Comparison of ENCODE assay signal across 1 cellular context in the genomic region with DNA sequence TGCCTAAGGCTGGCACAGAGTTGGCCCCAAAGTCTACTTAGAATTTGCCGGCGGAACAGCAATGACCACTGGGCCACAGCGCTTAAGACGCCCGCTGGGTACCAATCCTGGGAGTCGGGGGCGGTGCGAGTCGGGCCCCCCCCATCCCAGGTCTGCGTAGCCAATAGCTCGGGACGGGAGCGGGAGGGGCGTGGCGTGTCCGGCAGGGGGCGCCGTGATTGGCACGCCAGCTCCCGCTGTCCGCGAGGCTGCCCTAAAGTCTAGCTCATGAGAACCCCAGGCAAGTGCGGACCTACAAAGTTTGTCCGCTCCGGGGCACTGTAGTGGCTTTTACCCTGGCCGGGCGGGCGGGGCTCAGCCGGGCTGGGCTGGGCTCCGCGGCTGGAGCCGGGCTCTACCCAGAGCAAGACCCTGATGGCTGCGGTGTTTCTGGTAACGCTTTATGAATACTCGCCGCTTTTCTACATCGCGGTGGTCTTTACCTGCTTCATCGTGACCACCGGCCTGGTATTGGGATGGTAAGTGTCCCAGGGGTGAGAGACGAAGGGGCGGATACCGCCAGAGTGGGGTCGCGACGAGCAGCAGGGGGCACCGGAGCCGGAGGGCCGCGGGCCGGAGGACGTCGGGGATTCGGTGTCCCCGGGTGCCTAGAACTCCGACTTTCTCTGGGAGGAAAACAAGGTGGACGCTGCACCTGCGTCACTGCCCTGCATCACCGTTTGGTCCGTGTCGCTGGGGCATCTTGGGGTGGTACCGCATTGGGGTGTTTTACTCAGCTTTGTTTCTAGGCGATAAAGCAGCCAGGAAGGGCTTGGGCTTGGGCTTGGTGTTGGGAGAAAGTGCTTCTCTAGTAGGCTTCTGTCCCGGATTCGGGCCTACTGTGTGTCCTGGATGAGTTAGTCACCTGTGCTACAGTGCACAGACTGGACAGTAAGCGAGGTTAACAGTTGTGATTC.
TF ChIP-seq lines count a peak whose summit lies in the region.

A gene with protein sequence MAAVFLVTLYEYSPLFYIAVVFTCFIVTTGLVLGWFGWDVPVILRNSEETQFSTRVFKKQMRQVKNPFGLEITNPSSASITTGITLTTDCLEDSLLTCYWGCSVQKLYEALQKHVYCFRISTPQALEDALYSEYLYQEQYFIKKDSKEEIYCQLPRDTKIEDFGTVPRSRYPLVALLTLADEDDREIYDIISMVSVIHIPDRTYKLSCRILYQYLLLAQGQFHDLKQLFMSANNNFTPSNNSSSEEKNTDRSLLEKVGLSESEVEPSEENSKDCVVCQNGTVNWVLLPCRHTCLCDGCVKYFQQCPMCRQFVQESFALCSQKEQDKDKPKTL (plus strand): TSS at position 361 of the 956 bp plus-strand sequence. CDS start 54 bp downstream, at position 415.

TF ChIP-seq in HEK293, 187 proteins besides CTCF, POLR2A, EP300 and RAD21 (continued from another document):
- TF ChIP-seq ZNF274 (IDR thresholded peaks at IDR 0.05; ENCODE audit: low read length): no peak
- TF ChIP-seq ZNF274 (tag by site-specific recombination; IDR thresholded peaks at IDR 0.05; ENCODE audit: borderline replicate concordance): no peak
- 0 out of 2 replicates have a peak, but pooled peaks have one; percentile 12 for TF ChIP-seq KLF1 (tag by site-specific recombination; IDR thresholded peaks at IDR 0.05)
- peak; percentile 51; the same call in 1 of the 2 replicates for TF ChIP-seq ZBTB20 (tag by site-specific recombination; IDR thresholded peaks at IDR 0.05)
- TF ChIP-seq KLF10 (tag by site-specific recombination; IDR thresholded peaks at IDR 0.05): peak; percentile 36; the same call in 1 of the 2 replicates
- peak; percentile 60; the same call in 1 of the 2 replicates for TF ChIP-seq SP7 (tag by site-specific recombination; IDR thresholded peaks at IDR 0.05)
- no peak for TF ChIP-seq ZNF473 (tag by site-specific recombination; IDR thresholded peaks at IDR 0.05)
- TF ChIP-seq ZFP41 (tag by site-specific recombination; IDR thresholded peaks at IDR 0.05; ENCODE audit: borderline replicate concordance): no peak
- peak; percentile 69 for TF ChIP-seq ZNF335 (tag by site-specific recombination; conservative IDR thresholded peaks at IDR 0.05)
- TF ChIP-seq, protein P1, sequence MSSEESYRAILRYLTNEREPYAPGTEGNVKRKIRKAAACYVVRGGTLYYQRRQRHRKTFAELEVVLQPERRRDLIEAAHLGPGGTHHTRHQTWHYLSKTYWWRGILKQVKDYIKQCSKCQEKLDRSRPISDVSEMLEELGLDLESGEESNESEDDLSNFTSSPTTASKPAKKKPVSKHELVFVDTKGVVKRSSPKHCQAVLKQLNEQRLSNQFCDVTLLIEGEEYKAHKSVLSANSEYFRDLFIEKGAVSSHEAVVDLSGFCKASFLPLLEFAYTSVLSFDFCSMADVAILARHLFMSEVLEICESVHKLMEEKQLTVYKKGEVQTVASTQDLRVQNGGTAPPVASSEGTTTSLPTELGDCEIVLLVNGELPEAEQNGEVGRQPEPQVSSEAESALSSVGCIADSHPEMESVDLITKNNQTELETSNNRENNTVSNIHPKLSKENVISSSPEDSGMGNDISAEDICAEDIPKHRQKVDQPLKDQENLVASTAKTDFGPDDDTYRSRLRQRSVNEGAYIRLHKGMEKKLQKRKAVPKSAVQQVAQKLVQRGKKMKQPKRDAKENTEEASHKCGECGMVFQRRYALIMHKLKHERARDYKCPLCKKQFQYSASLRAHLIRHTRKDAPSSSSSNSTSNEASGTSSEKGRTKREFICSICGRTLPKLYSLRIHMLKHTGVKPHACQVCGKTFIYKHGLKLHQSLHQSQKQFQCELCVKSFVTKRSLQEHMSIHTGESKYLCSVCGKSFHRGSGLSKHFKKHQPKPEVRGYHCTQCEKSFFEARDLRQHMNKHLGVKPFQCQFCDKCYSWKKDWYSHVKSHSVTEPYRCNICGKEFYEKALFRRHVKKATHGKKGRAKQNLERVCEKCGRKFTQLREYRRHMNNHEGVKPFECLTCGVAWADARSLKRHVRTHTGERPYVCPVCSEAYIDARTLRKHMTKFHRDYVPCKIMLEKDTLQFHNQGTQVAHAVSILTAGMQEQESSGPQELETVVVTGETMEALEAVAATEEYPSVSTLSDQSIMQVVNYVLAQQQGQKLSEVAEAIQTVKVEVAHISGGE (tag by site-specific recombination; conservative IDR thresholded peaks at IDR 0.05; ENCODE audit: low read depth): 0 out of 2 replicates have a peak, but pooled peaks have one; percentile 11
- peak; percentile 68; the same call in 1 of the 2 replicates for TF ChIP-seq KLF9 (tag by site-specific recombination; IDR thresholded peaks at IDR 0.05; ENCODE audit: low read depth)
- TF ChIP-seq PRDM1 (tag by site-specific recombination; IDR thresholded peaks at IDR 0.05): peak; percentile 27; the same call in 1 of the 2 replicates
- TF ChIP-seq WT1 (tag by site-specific recombination; IDR thresholded peaks at IDR 0.05): 0 out of 2 replicates have a peak, but pooled peaks have one; percentile 19
- TF ChIP-seq ZIC2 (tag by site-specific recombination; IDR thresholded peaks at IDR 0.05): peak; percentile 62
- TF ChIP-seq, protein P2, sequence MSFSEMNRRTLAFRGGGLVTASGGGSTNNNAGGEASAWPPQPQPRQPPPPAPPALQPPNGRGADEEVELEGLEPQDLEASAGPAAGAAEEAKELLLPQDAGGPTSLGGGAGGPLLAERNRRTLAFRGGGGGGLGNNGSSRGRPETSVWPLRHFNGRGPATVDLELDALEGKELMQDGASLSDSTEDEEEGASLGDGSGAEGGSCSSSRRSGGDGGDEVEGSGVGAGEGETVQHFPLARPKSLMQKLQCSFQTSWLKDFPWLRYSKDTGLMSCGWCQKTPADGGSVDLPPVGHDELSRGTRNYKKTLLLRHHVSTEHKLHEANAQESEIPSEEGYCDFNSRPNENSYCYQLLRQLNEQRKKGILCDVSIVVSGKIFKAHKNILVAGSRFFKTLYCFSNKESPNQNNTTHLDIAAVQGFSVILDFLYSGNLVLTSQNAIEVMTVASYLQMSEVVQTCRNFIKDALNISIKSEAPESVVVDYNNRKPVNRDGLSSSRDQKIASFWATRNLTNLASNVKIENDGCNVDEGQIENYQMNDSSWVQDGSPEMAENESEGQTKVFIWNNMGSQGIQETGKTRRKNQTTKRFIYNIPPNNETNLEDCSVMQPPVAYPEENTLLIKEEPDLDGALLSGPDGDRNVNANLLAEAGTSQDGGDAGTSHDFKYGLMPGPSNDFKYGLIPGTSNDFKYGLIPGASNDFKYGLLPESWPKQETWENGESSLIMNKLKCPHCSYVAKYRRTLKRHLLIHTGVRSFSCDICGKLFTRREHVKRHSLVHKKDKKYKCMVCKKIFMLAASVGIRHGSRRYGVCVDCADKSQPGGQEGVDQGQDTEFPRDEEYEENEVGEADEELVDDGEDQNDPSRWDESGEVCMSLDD (tag by site-specific recombination; IDR thresholded peaks at IDR 0.05): peak; percentile 82
- TF ChIP-seq, protein P3, sequence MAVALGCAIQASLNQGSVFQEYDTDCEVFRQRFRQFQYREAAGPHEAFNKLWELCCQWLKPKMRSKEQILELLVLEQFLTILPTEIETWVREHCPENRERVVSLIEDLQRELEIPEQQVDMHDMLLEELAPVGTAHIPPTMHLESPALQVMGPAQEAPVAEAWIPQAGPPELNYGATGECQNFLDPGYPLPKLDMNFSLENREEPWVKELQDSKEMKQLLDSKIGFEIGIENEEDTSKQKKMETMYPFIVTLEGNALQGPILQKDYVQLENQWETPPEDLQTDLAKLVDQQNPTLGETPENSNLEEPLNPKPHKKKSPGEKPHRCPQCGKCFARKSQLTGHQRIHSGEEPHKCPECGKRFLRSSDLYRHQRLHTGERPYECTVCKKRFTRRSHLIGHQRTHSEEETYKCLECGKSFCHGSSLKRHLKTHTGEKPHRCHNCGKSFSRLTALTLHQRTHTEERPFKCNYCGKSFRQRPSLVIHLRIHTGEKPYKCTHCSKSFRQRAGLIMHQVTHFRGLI (tag by site-specific recombination; IDR thresholded peaks at IDR 0.05): peak; percentile 94
- no peak for TF ChIP-seq GLI2 (tag by site-specific recombination; IDR thresholded peaks at IDR 0.05; ENCODE audit: borderline replicate concordance, low read depth)
- TF ChIP-seq ZNF2 (tag by site-specific recombination; IDR thresholded peaks at IDR 0.05): no peak
- TF ChIP-seq ZNF324 (tag by site-specific recombination; IDR thresholded peaks at IDR 0.05): peak; percentile 55
